In the genomic region with DNA sequence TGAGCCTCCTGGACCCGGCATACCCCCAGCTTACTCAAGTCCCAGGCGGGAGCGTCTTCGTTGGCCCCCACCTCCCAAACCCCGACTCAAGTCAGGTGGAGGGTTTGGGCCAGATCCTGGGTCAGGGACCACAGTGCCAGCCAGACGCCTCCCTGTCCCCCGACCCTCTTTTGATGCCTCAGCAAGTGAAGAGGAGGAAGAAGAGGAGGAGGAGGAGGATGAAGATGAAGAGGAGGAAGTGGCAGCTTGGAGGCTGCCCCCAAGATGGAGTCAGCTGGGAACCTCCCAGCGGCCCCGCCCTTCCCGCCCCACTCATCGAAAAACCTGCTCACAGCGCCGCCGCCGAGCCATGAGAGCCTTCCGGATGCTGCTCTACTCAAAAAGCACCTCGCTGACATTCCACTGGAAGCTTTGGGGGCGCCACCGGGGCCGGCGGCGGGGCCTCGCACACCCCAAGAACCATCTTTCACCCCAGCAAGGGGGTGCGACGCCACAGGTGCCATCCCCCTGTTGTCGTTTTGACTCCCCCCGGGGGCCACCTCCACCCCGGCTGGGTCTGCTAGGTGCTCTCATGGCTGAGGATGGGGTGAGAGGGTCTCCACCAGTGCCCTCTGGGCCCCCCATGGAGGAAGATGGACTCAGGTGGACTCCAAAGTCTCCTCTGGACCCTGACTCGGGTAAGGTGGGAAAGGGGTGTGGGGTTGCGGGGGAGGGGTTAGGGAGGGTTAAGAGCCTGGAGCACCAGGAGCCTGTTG, we compare ENCODE assay signal across 9 cellular contexts. TPM values are rescaled to one million over a fixed set of nuclear protein-coding genes. Genes with fewer than 3 reads are reported as not detected.
DNase-seq lines count a peak whose midpoint lies in the region; ATAC-seq and TF ChIP-seq lines count a peak whose summit lies in the region.
"Had no signal": no experiment of that assay in that cellular context is flagged by ENCODE, and none has a peak within 500 bp of the region (broad histone marks: within the 10 kb centered on the region; RNA-seq: fewer than 3 reads in every experiment).

No MANE protein-coding gene starts in this region.

- no peaks in the 10 kb centered on the region for H3K9me3 Mint-ChIP-seq in CD4-positive, alpha-beta T cell
- no peaks in the 10 kb centered on the region for H3K9me3 Mint-ChIP-seq in naive thymus-derived CD8-positive, alpha-beta T cell

- intact Hi-C loops in CD4-positive, alpha-beta T cell (cut with DNase I, micrococcal nuclease), result loop anchor here in 1 of 2 experiments (5.0 kb wide), 1 partner anchor 311 kb away; the partner anchor contains the start of genes CTDNEP1 and ELP5
- intact Hi-C loops in mammary epithelial cell (cut with micrococcal nuclease), result no loop called here
- intact Hi-C loops in ascending aorta (cut with DNase I), result no loop called here

- no peak overlapping the region for H3K4me3 ChIP-seq in KMS-11 (IDR thresholded peaks at IDR 0.05; ENCODE audit: insufficient read depth, low read depth, low read length)
- H3K4me3 ChIP-seq in mammary epithelial cell (replicated peaks in 1 of 3; ENCODE audit: insufficient read depth in 1 of 3, low read depth in 2 of 3, low read length in 3 of 3), result peak overlapping the region in 2 of 3 experiments; percentile 13 to 85
- peak overlapping the region in 1 of 2 donors; percentile 92 for H3K4me3 ChIP-seq in ascending aorta

- no peaks in the 10 kb centered on the region for H4K20me1 ChIP-seq in KMS-11 (ENCODE audit: insufficient read depth)
- H4K20me1 ChIP-seq in mammary epithelial cell (ENCODE audit: insufficient read depth, low read length), result no peaks in the 10 kb centered on the region

- H3K4me1 Mint-ChIP-seq in CD4-positive, alpha-beta T cell (ENCODE audit: low read depth), result peaks cover 33% of the 10 kb centered on the region
- peaks cover 28 to 50% (median 43%) of the 10 kb centered on the region in 4 donors for H3K4me1 Mint-ChIP-seq in naive thymus-derived CD8-positive, alpha-beta T cell

- in situ Hi-C loops in mammary epithelial cell (cut with MboI; ENCODE audit: low sequenced_read_pairs in 2 of 2), result no loop called here

- peaks cover 56% of the 10 kb centered on the region for H3K36me3 Mint-ChIP-seq in CD4-positive, alpha-beta T cell (ENCODE audit: low read depth)
- peaks cover 0 to 39% (median 7%) of the 10 kb centered on the region in 3 donors for H3K36me3 Mint-ChIP-seq in naive thymus-derived CD8-positive, alpha-beta T cell

- DNase-seq in CD4-positive, alpha-beta T cell, result no peak
- DNase-seq in mammary epithelial cell (no peak), NCI-H187 treated with DMSO at 0.1 percent for 48 hours (lab: John Stamatoyannopoulos, UW) (no peak), ascending aorta (ENCODE audit: low spot score in 2 of 2) (no peak)
- DNase-seq in naive thymus-derived CD8-positive, alpha-beta T cell, result no peak

- CTCF ChIA-PET in CD4-positive, alpha-beta T cell (lab: Charles Lee), result no interaction called here
- CTCF ChIA-PET in mammary epithelial cell (lab: Charles Lee; ENCODE audit: low non-redundant PET), result no interaction called here

- H3K27me3 Mint-ChIP-seq in CD4-positive, alpha-beta T cell, result no peaks in the 10 kb centered on the region
- no peaks in the 10 kb centered on the region for H3K27me3 Mint-ChIP-seq in naive thymus-derived CD8-positive, alpha-beta T cell

- H3K4me1 ChIP-seq in KMS-11 (ENCODE audit: low read depth, poor library complexity, severe bottlenecking) (no peaks in the 10 kb centered on the region), mammary epithelial cell (ENCODE audit: insufficient read depth, low read length) (peaks cover 33% of the 10 kb centered on the region), ascending aorta (peaks cover 39 to 49% of the 10 kb centered on the region in 2 donors)

- H3K27ac Mint-ChIP-seq in CD4-positive, alpha-beta T cell, result peak overlapping the region; percentile 93
- peak overlapping the region in 6 of 10 donors; percentile 56 to 92 (median 84) for H3K27ac Mint-ChIP-seq in naive thymus-derived CD8-positive, alpha-beta T cell

- H3K9ac ChIP-seq in KMS-11 (no peak overlapping the region), mammary epithelial cell (ENCODE audit: insufficient read depth, low read length) (peak overlapping the region; percentile 83)

- H2AFZ ChIP-seq in KMS-11 (ENCODE audit: low read depth), result no peak overlapping the region
- no peak overlapping the region for H2AFZ ChIP-seq in mammary epithelial cell (ENCODE audit: low read depth, low read length)

- H3K4me2 ChIP-seq in KMS-11 (peak overlapping the region; percentile 42; the same call in 1 of the 2 replicates), mammary epithelial cell (ENCODE audit: insufficient read depth, low read depth, low read length) (peak overlapping the region; percentile 90)

- BruUV-seq in mammary epithelial cell (replicated peaks; lab: Mats Ljungman, UMichigan), result no TSS peak

- TF ChIP-seq CTCF in CD4-positive, alpha-beta T cell (IDR thresholded peaks at IDR 0.05), result no peak
- TF ChIP-seq CTCF in KMS-11 (conservative IDR thresholded peaks at IDR 0.05; ENCODE audit: low read depth, low read length) (no peak), mammary epithelial cell (conservative IDR thresholded peaks at IDR 0.05 in 1 of 2, IDR thresholded peaks at IDR 0.05 in 1 of 2; ENCODE audit: extremely low read depth in 1 of 2, insufficient read depth in 1 of 2, low read depth in 1 of 2, low read length in 2 of 2) (no peak), ascending aorta (IDR thresholded peaks at IDR 0.05) (no peak)

- WGBS in mammary epithelial cell (ENCODE audit: low coverage, missing lambda C conversion rate), result 100% methylated on average over 1 of the region's 30 CpGs

- POLR2A ChIA-PET in CD4-positive, alpha-beta T cell (lab: Charles Lee), result interaction anchor here (4.8 kb wide), 2 partner anchors 11 to 124 kb away, joined by 47 to 51 read pairs; partner anchors contain the start of genes TP53 and WRAP53
- POLR2A ChIA-PET in naive thymus-derived CD8-positive, alpha-beta T cell (lab: Charles Lee), result interaction anchor here (1.4 to 3.9 kb wide), 3 partner anchors 20 to 128 kb away, joined by 3 to 33 read pairs (median 14); partner anchors contain the start of genes MPDU1, TMEM102, TP53 and WRAP53

- dilution Hi-C loops in mammary epithelial cell (cut with HindIII; ENCODE audit: low sequenced_read_pairs), result no loop called here

- ATAC-seq in CD4-positive, alpha-beta T cell (ENCODE audit: poor library complexity), result no peak
- no peak for ATAC-seq in naive thymus-derived CD8-positive, alpha-beta T cell
- ATAC-seq in HG03039 (IDR thresholded peaks at IDR 0.05; ENCODE audit: unreplicated experiment) (no peak), esophagus mucosa (no peak)

- no peak overlapping the region for H3K27ac ChIP-seq in CD4-positive, alpha-beta T cell (ENCODE audit: low read depth, low read length)
- H3K27ac ChIP-seq in KMS-11, result no peak overlapping the region
- no peak overlapping the region for H3K27ac ChIP-seq in mammary epithelial cell (ENCODE audit: insufficient read depth, low read depth, low read length)
- H3K27ac ChIP-seq in ascending aorta, result no peak overlapping the region

- H3K9me3 ChIP-seq in CD4-positive, alpha-beta T cell (ENCODE audit: control insufficient read depth, low read length), result no peaks in the 10 kb centered on the region
- no peaks in the 10 kb centered on the region for H3K9me3 ChIP-seq in mammary epithelial cell (replicated peaks; ENCODE audit: insufficient read depth, low read length)
- no peaks in the 10 kb centered on the region for H3K9me3 ChIP-seq in ascending aorta

- H3K27me3 ChIP-seq in CD4-positive, alpha-beta T cell (ENCODE audit: control insufficient read depth, insufficient read depth, low read length), result no peaks in the 10 kb centered on the region
- H3K27me3 ChIP-seq in KMS-11 (ENCODE audit: insufficient read depth, low read depth), result no peaks in the 10 kb centered on the region
- H3K27me3 ChIP-seq in mammary epithelial cell (ENCODE audit: insufficient read depth, low read length), result no peaks in the 10 kb centered on the region
- no peaks in the 10 kb centered on the region for H3K27me3 ChIP-seq in ascending aorta

- H3K4me3 Mint-ChIP-seq in CD4-positive, alpha-beta T cell, result peak overlapping the region; percentile 91
- H3K4me3 Mint-ChIP-seq in naive thymus-derived CD8-positive, alpha-beta T cell, result peak overlapping the region; percentile 81 to 98 (median 88)

- H3K79me2 ChIP-seq in KMS-11 (ENCODE audit: insufficient read depth, low read depth) (peaks cover 8% of the 10 kb centered on the region; the same call in 1 of the 2 replicates), mammary epithelial cell (ENCODE audit: insufficient read depth, low read length) (peaks cover 54% of the 10 kb centered on the region)

- H3K36me3 ChIP-seq in KMS-11 (ENCODE audit: insufficient read depth) (no peaks in the 10 kb centered on the region), mammary epithelial cell (ENCODE audit: insufficient read depth, low read length) (peaks cover 25% of the 10 kb centered on the region), ascending aorta (peaks cover 44 to 46% of the 10 kb centered on the region in 2 donors)

RNA-seq across cellular contexts. Expression of gene SENP3, which starts 1.6 kb away (rescaled TPM):
- 10 to 100 TPM; 27.7 to 28.9 TPM for total RNA-seq in CD4-positive, alpha-beta T cell
- total RNA-seq in mammary epithelial cell, result 10 to 100 TPM; 55.0 to 66.7 TPM
- polyA plus RNA-seq in mammary epithelial cell, result 97.3 TPM
- 156 TPM for polyA minus RNA-seq in mammary epithelial cell
- total RNA-seq in naive thymus-derived CD8-positive, alpha-beta T cell, result 10 to 100 TPM; 48.0 to 56.8 TPM
- polyA plus RNA-seq in naive thymus-derived CD8-positive, alpha-beta T cell, result 10 to 100 TPM; 13.8 to 14.1 (median 14.0) TPM
- total RNA-seq in esophagus mucosa, result 34.5 TPM
- 92.0 TPM for total RNA-seq in ascending aorta

RNA-seq across cellular contexts. Expression of gene TNFSF13, which starts 4.7 kb away (rescaled TPM):
- 1 to 10 TPM; 1.1 to 1.7 TPM for total RNA-seq in CD4-positive, alpha-beta T cell
- total RNA-seq in mammary epithelial cell (1 to 10 TPM; 3.0 to 5.3 TPM), esophagus mucosa (6.4 TPM), ascending aorta (17.5 TPM)
- 4.0 TPM for polyA plus RNA-seq in mammary epithelial cell
- 5.2 TPM for polyA minus RNA-seq in mammary epithelial cell
- 1 to 10 TPM; 2.9 to 3.0 TPM for total RNA-seq in naive thymus-derived CD8-positive, alpha-beta T cell
- 1 to 10 TPM; 1.2 to 3.7 (median 2.1) TPM for polyA plus RNA-seq in naive thymus-derived CD8-positive, alpha-beta T cell
- total RNA-seq: LHCN-M2 had no signal

RNA-seq across cellular contexts. Expression of gene TNFSF12, which starts 14.4 kb away (rescaled TPM):
- total RNA-seq in CD4-positive, alpha-beta T cell, result 10 to 100 TPM; 17.0 to 19.1 TPM
- 1 to 10 TPM; 4.7 TPM for total RNA-seq in mammary epithelial cell
- polyA plus RNA-seq in mammary epithelial cell, result 2.1 TPM
- 31.1 TPM for polyA minus RNA-seq in mammary epithelial cell
- 10 to 100 TPM; 25.7 to 26.6 TPM for total RNA-seq in naive thymus-derived CD8-positive, alpha-beta T cell
- 10 to 100 TPM; 19.3 to 28.6 (median 25.8) TPM for polyA plus RNA-seq in naive thymus-derived CD8-positive, alpha-beta T cell
- total RNA-seq in esophagus mucosa, result 2.7 TPM
- total RNA-seq in ascending aorta, result 88.6 TPM

RNA-seq across cellular contexts. Expression of gene CD68, which starts 16.1 kb away (rescaled TPM):
- total RNA-seq in CD4-positive, alpha-beta T cell, result under 1 TPM; 0.33 to 0.95 TPM
- total RNA-seq in mammary epithelial cell (10 to 100 TPM in 1 of 2 donors, 1 to 10 TPM in 1; 1.8 to 26.1 TPM), esophagus mucosa (61.3 TPM), ascending aorta (151 TPM)
- polyA plus RNA-seq in mammary epithelial cell, result 39.4 TPM
- polyA minus RNA-seq in mammary epithelial cell, result 20.9 TPM
- 1 to 10 TPM; 4.4 to 4.6 TPM for total RNA-seq in naive thymus-derived CD8-positive, alpha-beta T cell
- under 1 TPM; 0.15 to 0.59 (median 0.31) TPM for polyA plus RNA-seq in naive thymus-derived CD8-positive, alpha-beta T cell

RNA-seq across cellular contexts. Expression of gene MPDU1, which starts 20.4 kb away (rescaled TPM):
- 10 to 100 TPM; 12.0 to 12.9 TPM for total RNA-seq in CD4-positive, alpha-beta T cell
- 10 to 100 TPM; 44.8 to 51.2 TPM for total RNA-seq in mammary epithelial cell
- 120 TPM for polyA plus RNA-seq in mammary epithelial cell
- polyA minus RNA-seq in mammary epithelial cell, result 57.9 TPM
- 10 to 100 TPM; 25.6 to 31.8 TPM for total RNA-seq in naive thymus-derived CD8-positive, alpha-beta T cell
- polyA plus RNA-seq in naive thymus-derived CD8-positive, alpha-beta T cell, result 10 to 100 TPM; 33.9 to 48.9 (median 41.3) TPM
- 36.7 TPM for total RNA-seq in esophagus mucosa
- 157 TPM for total RNA-seq in ascending aorta
